In genomic region chr5:96934695-96935555, GRCh38 we compare ENCODE assay signal across 1 cellular context.
TF ChIP-seq lines count a peak whose summit lies in the region.

No MANE protein-coding gene starts in this region.

TF ChIP-seq in K562, 482 proteins besides CTCF, POLR2A, EP300 and RAD21 (continued from another document and continues in another):
- TF ChIP-seq ZNF318 (IDR thresholded peaks at IDR 0.05; ENCODE audit: borderline replicate concordance in 1 of 2, low read depth in 1 of 2) (no peak), STAT5B (CRISPR knock-in tag; IDR thresholded peaks at IDR 0.05) (no peak), FOXK1 (CRISPR knock-in tag; IDR thresholded peaks at IDR 0.05; ENCODE audit: borderline replicate concordance) (no peak), HINFP (tag; conservative IDR thresholded peaks at IDR 0.05; ENCODE audit: low read depth) (no peak), HDAC1 (IDR thresholded peaks at IDR 0.05) (peak in 1 of 2 experiments; percentile 83; a peak in 2 of 4 replicates), ZHX1 (conservative IDR thresholded peaks at IDR 0.05; ENCODE audit: low read length) (0 out of 2 replicates have a peak, but pooled peaks have one; percentile 42), SMARCB1 (IDR thresholded peaks at IDR 0.05; ENCODE audit: insufficient read length, low read depth) (peak; percentile 23), U2AF1 (optimal IDR thresholded peaks at IDR 0.05; ENCODE audit: low read depth, low read length) (peak; percentile 43), PHF21A (IDR thresholded peaks at IDR 0.05; ENCODE audit: borderline replicate concordance, low read depth) (peak; percentile 96), ZBTB9 (CRISPR knock-in tag; IDR thresholded peaks at IDR 0.05) (no peak; the same call in 1 of the 2 replicates), ZNF184 (CRISPR knock-in tag; IDR thresholded peaks at IDR 0.05) (no peak), TOE1 (IDR thresholded peaks at IDR 0.05; ENCODE audit: borderline replicate concordance) (peak; percentile 89), TOE1 (CRISPR knock-in tag; IDR thresholded peaks at IDR 0.05; ENCODE audit: borderline replicate concordance, low read depth) (no peak; the same call in 1 of the 2 replicates), JUND (IDR thresholded peaks at IDR 0.05; ENCODE audit: borderline replicate concordance, low read depth, low read length) (no peak), JUND (tag; IDR thresholded peaks at IDR 0.05; ENCODE audit: borderline replicate concordance, low read depth, low read length) (no peak), KAT2B (IDR thresholded peaks at IDR 0.05; ENCODE audit: low read depth, low read length) (no peak), NRF1 (conservative IDR thresholded peaks at IDR 0.05 in 1 of 2, IDR thresholded peaks at IDR 0.05 in 1 of 2) (peak; percentile 75 to 76), ELF2 (CRISPR knock-in tag; IDR thresholded peaks at IDR 0.05) (no peak), RBBP5 (IDR thresholded peaks at IDR 0.05; ENCODE audit: borderline replicate concordance, insufficient read depth, low read length, poor library complexity, severe bottlenecking) (peak; percentile 77), ZEB2 (IDR thresholded peaks at IDR 0.05) (peak; percentile 14; the same call in 1 of the 2 replicates), GATAD2A (IDR thresholded peaks at IDR 0.05) (peak; percentile 68; the same call in 1 of the 2 replicates), KDM4B (IDR thresholded peaks at IDR 0.05; ENCODE audit: borderline replicate concordance in 2 of 2, low read depth in 1 of 2) (peak in 1 of 2 experiments; percentile 57; a peak in 1 of 4 replicates), EZH2 (IDR thresholded peaks at IDR 0.05; ENCODE audit: borderline replicate concordance, low read depth, low read length) (no peak), FOXP4 (CRISPR knock-in tag; IDR thresholded peaks at IDR 0.05; ENCODE audit: borderline replicate concordance) (no peak; the same call in 1 of the 2 replicates), RFX5 (IDR thresholded peaks at IDR 0.05; ENCODE audit: low read depth, low read length) (no peak), CCNT2 (IDR thresholded peaks at IDR 0.05; ENCODE audit: borderline replicate concordance, extremely low read depth, insufficient read length, low read depth, low read length) (peak; percentile 96), ILF3 (IDR thresholded peaks at IDR 0.05; ENCODE audit: borderline replicate concordance) (no peak), ARID2 (IDR thresholded peaks at IDR 0.05) (no peak), ID3 (CRISPR knock-in tag; IDR thresholded peaks at IDR 0.05) (no peak), ID3 (tag; IDR thresholded peaks at IDR 0.05) (peak; percentile 46; the same call in 1 of the 2 replicates), CBFA2T2 (conservative IDR thresholded peaks at IDR 0.05) (0 out of 2 replicates have a peak, but pooled peaks have one; percentile 6), EWSR1 (IDR thresholded peaks at IDR 0.05; ENCODE audit: borderline replicate concordance, low read depth, partially characterized antibody) (no peak), SMARCC2 (IDR thresholded peaks at IDR 0.05; ENCODE audit: low read depth) (no peak; the same call in 1 of the 2 replicates), E2F8 (IDR thresholded peaks at IDR 0.05; ENCODE audit: low read depth, partially characterized antibody) (no peak), NKRF (IDR thresholded peaks at IDR 0.05; ENCODE audit: borderline replicate concordance) (peak; percentile 41; the same call in 1 of the 2 replicates), SMARCE1 (IDR thresholded peaks at IDR 0.05) (0 out of 2 replicates have a peak, but pooled peaks have one; percentile 39), ADNP (tag; IDR thresholded peaks at IDR 0.05) (no peak), ZNF695 (CRISPR knock-in tag; IDR thresholded peaks at IDR 0.05) (no peak; the same call in 1 of the 2 replicates), NFIC (IDR thresholded peaks at IDR 0.05) (peak; percentile 57), FOSL1 (tag; conservative IDR thresholded peaks at IDR 0.05) (no peak)
